Comparison of ENCODE assay signal across 35 cellular contexts in genomic region chr3:3403700-3404099, GRCh38.
A peak's percentile ranks its signal among the peaks of the same experiment; 100 is the strongest.
DNase-seq lines count a peak whose midpoint lies in the region; FAIRE-seq and TF ChIP-seq lines count a peak whose summit lies in the region.
"Had no signal": no experiment of that assay in that cellular context is flagged by ENCODE, and none has a peak within 500 bp of the region (broad histone marks: within the 10 kb centered on the region; RNA-seq: fewer than 3 reads in every experiment).

No MANE protein-coding gene starts in this region.

- FAIRE-seq in H1 (lab: Jason Lieb, UNC) (no peak), H54 (lab: Jason Lieb, UNC) (no peak)
- FAIRE-seq: A204.1, A549, D721Med had no signal

- no peaks in the 10 kb centered on the region for H3K36me3 ChIP-seq in H1 (ENCODE audit: control insufficient read depth in 2 of 4, insufficient read depth in 4 of 4, low read length in 3 of 4)
- H3K36me3 ChIP-seq in neural cell (ENCODE audit: insufficient read depth, low read length), result no peaks in the 10 kb centered on the region
- H3K36me3 ChIP-seq: BE2C; BLaER1; BLaER1 treated with 17β-estradiol and CSF1 and Interleukin-3, amounts not matched to agents 10 nM and 100 nM had no signal

- POLR2A ChIA-PET in H1 (lab: Charles Lee; ENCODE audit: partially characterized antibody), result no interaction called here

- CTCF ChIA-PET in H1 (lab: Charles Lee; ENCODE audit: partially characterized antibody), result no interaction called here

- H4K91ac ChIP-seq in H1 (replicated peaks; ENCODE audit: insufficient read length, low read length), result no peak overlapping the region

- peaks cover 72% of the 10 kb centered on the region for H3K9me3 Mint-ChIP-seq in nephron progenitor cell
- H3K9me3 Mint-ChIP-seq in activated CD4-positive, alpha-beta T cell treated with anti-CD3 and anti-CD28 coated beads, Interleukin-2, amount 10 ng/mL, durations not matched to agents 24 days and 14 days, result peaks cover 5% of the 10 kb centered on the region

- H3K79me1 ChIP-seq in H1 (ENCODE audit: low read depth, low read length), result no peaks in the 10 kb centered on the region

- peaks cover 34% of the 10 kb centered on the region for H3K36me3 Mint-ChIP-seq in nephron progenitor cell (ENCODE audit: low read depth)
- no peaks in the 10 kb centered on the region for H3K36me3 Mint-ChIP-seq in activated CD4-positive, alpha-beta T cell treated with anti-CD3 and anti-CD28 coated beads, Interleukin-2, amount 10 ng/mL, durations not matched to agents 24 days and 14 days (ENCODE audit: low read depth)
- H3K36me3 Mint-ChIP-seq: CD14-positive monocyte had no signal

- TF ChIP-seq CTCF in H1 (IDR thresholded peaks at IDR 0.05; ENCODE audit: control extremely low read depth in 1 of 3, insufficient read depth in 1 of 3, low read depth in 1 of 3, low read length in 3 of 3) (no peak), nephron progenitor cell (IDR thresholded peaks at IDR 0.05) (no peak), neural cell (IDR thresholded peaks at IDR 0.05; ENCODE audit: poor library complexity, severe bottlenecking) (peak; percentile 31)

- 93% methylated on average over 4 of the region's 4 CpGs; no CpG with 5 or more reads in 1 of the 2 experiments for WGBS in H1 (ENCODE audit: extremely low coverage in 1 of 2, insufficient coverage in 1 of 2, insufficient read length in 1 of 2, insufficient replicate concordance in 2 of 2, low coverage in 1 of 2, low lambda C conversion rate in 2 of 2, missing lambda C conversion rate in 1 of 2), 2 experiments

- no peaks in the 10 kb centered on the region for H3F3A ChIP-seq in neural cell (ENCODE audit: insufficient read depth, low read length, poor library complexity, severe bottlenecking)

- TF ChIP-seq EP300 in H1 (IDR thresholded peaks at IDR 0.05; ENCODE audit: borderline replicate concordance in 1 of 2, low read depth in 2 of 2, low read length in 2 of 2) (no peak), neural cell (conservative IDR thresholded peaks at IDR 0.05; ENCODE audit: poor library complexity, severe bottlenecking) (peak; percentile 69)

- H2BK20ac ChIP-seq in H1 (ENCODE audit: low read length), result no peak overlapping the region

- H2BK15ac ChIP-seq in H1 (ENCODE audit: low read length), result no peak overlapping the region

- peak in 1 of 2 experiments; percentile 32; a peak in 2 of 4 replicates for TF ChIP-seq RAD21 in H1 (IDR thresholded peaks at IDR 0.05 in 1 of 2, conservative IDR thresholded peaks at IDR 0.05 in 1 of 2; ENCODE audit: low read depth in 2 of 2, low read length in 2 of 2)
- TF ChIP-seq RAD21 in neural cell (conservative IDR thresholded peaks at IDR 0.05), result peak; percentile 35

- H3K4me3 Mint-ChIP-seq in nephron progenitor cell, result no peak overlapping the region
- no peak overlapping the region for H3K4me3 Mint-ChIP-seq in activated CD4-positive, alpha-beta T cell treated with anti-CD3 and anti-CD28 coated beads, Interleukin-2, amount 10 ng/mL, durations not matched to agents 24 days and 14 days
- H3K4me3 Mint-ChIP-seq: B cell; CD14-positive monocyte; CD4-positive, alpha-beta memory T cell; CD4-positive, alpha-beta T cell; CD4-positive, CD25-positive, alpha-beta regulatory T cell; CD8-positive, alpha-beta memory T cell; CD8-positive, alpha-beta T cell had no signal

- no peak overlapping the region for H3K23ac ChIP-seq in H1 (ENCODE audit: insufficient read length)

- intact Hi-C loops in activated CD4-positive, alpha-beta T cell treated with anti-CD3 and anti-CD28 coated beads, Interleukin-2, amount 10 ng/mL, durations not matched to agents 24 days and 14 days (cut with micrococcal nuclease), result no loop called here

- H3K4me1 Mint-ChIP-seq in nephron progenitor cell, result peaks cover 36% of the 10 kb centered on the region
- H3K4me1 Mint-ChIP-seq in activated CD4-positive, alpha-beta T cell treated with anti-CD3 and anti-CD28 coated beads, Interleukin-2, amount 10 ng/mL, durations not matched to agents 24 days and 14 days, result no peaks in the 10 kb centered on the region
- H3K4me1 Mint-ChIP-seq: B cell; CD14-positive monocyte; CD4-positive, alpha-beta memory T cell; CD4-positive, CD25-positive, alpha-beta regulatory T cell; CD8-positive, alpha-beta memory T cell had no signal

- no peak overlapping the region for H3K4me2 ChIP-seq in H1 (ENCODE audit: insufficient read depth in 1 of 2, low read depth in 2 of 2, low read length in 2 of 2)
- no peak overlapping the region for H3K4me2 ChIP-seq in neural cell (ENCODE audit: low read length)
- H3K4me2 ChIP-seq: A549; BLaER1; BLaER1 treated with 17β-estradiol and CSF1 and Interleukin-3, amounts not matched to agents 10 nM and 100 nM had no signal

- H2BK5ac ChIP-seq in H1 (ENCODE audit: low read depth, low read length), result no peak overlapping the region

- H2BK12ac ChIP-seq in H1 (ENCODE audit: low read depth, low read length), result peak overlapping the region; percentile 75

- H4K8ac ChIP-seq in H1 (ENCODE audit: extremely low read depth, insufficient read depth, low read length), result no peak overlapping the region

- H3K23me2 ChIP-seq in H1 (ENCODE audit: low read depth, low read length), result no peaks in the 10 kb centered on the region

- H2BK120ac ChIP-seq in H1 (replicated peaks; ENCODE audit: low read depth, low read length), result peak overlapping the region; percentile 53

- peak overlapping the region; percentile 78 for H3K4ac ChIP-seq in H1 (replicated peaks; ENCODE audit: insufficient read length, low read depth, low read length)

- H2AFZ ChIP-seq in H1 (ENCODE audit: low read length) (peak overlapping the region; percentile 80; the same call in 1 of the 2 replicates), neural cell (ENCODE audit: low read depth, low read length) (no peak overlapping the region)

- H3K27ac Mint-ChIP-seq in nephron progenitor cell, result peak overlapping the region; percentile 64
- H3K27ac Mint-ChIP-seq in activated CD4-positive, alpha-beta T cell treated with anti-CD3 and anti-CD28 coated beads, Interleukin-2, amount 10 ng/mL, durations not matched to agents 24 days and 14 days, result no peak overlapping the region
- H3K27ac Mint-ChIP-seq: B cell; CD14-positive monocyte; CD4-positive, alpha-beta memory T cell; CD4-positive, alpha-beta T cell; CD4-positive, CD25-positive, alpha-beta regulatory T cell; CD8-positive, alpha-beta memory T cell; CD8-positive, alpha-beta T cell had no signal

- H3K9me3 ChIP-seq in H1 (ENCODE audit: insufficient read depth in 2 of 2, low read depth in 1 of 2, low read length in 1 of 2) (peaks cover 11% of the 10 kb centered on the region in 2 experiments; a peak in 3 of 4 replicates), neural cell (ENCODE audit: low read length) (no peaks in the 10 kb centered on the region)
- H3K9me3 ChIP-seq: A549, BE2C had no signal

- H4K20me1 ChIP-seq in H1 (replicated peaks in 1 of 2; ENCODE audit: control insufficient read depth in 1 of 2, insufficient read depth in 2 of 2, low read length in 2 of 2) (no peaks in the 10 kb centered on the region), neural cell (ENCODE audit: insufficient read depth) (no peaks in the 10 kb centered on the region)
- H4K20me1 ChIP-seq: BLaER1; BLaER1 treated with 17β-estradiol and CSF1 and Interleukin-3, amounts not matched to agents 10 nM and 100 nM had no signal

- H3K4me3 ChIP-seq in H1 (ENCODE audit: extremely low read depth in 1 of 4, insufficient read depth in 2 of 4, low read depth in 3 of 4, low read length in 4 of 4) (no peak overlapping the region), neural cell (ENCODE audit: low read length) (no peak overlapping the region)
- H3K4me3 ChIP-seq: A549; BLaER1; BLaER1 treated with 17β-estradiol and CSF1 and Interleukin-3, amounts not matched to agents 10 nM and 100 nM had no signal

- H3K27me3 Mint-ChIP-seq in nephron progenitor cell (ENCODE audit: low read depth, poor library complexity), result no peaks in the 10 kb centered on the region
- no peaks in the 10 kb centered on the region for H3K27me3 Mint-ChIP-seq in activated CD4-positive, alpha-beta T cell treated with anti-CD3 and anti-CD28 coated beads, Interleukin-2, amount 10 ng/mL, durations not matched to agents 24 days and 14 days
- H3K27me3 Mint-ChIP-seq: B cell; CD4-positive, CD25-positive, alpha-beta regulatory T cell had no signal

- no peak overlapping the region for H2AK5ac ChIP-seq in H1 (ENCODE audit: low read depth, low read length)

- no peak for DNase-seq in H1 (ENCODE audit: low read depth in 1 of 2, low spot score in 2 of 2)
- no peak for DNase-seq in nephron progenitor cell
- no peak for DNase-seq in activated CD4-positive, alpha-beta T cell treated with anti-CD3 and anti-CD28 coated beads, Interleukin-2, amount 10 ng/mL, durations not matched to agents 24 days and 14 days
- no peak for DNase-seq in activated T-cell treated with anti-CD3 and anti-CD28 coated beads, Interleukin-2, amount 50 U/mL, for 1 hour
- DNase-seq in H54 (ENCODE audit: insufficient read length, low spot score), result no peak
- DNase-seq: 8988T; ACHN; AML-193; BE2C; C1 segment of cervical spinal cord; Caco-2; Calu3; CD4-positive, alpha-beta memory T cell; CD4-positive, alpha-beta T cell; CD4-positive, CD25-positive, alpha-beta regulatory T cell; CD8-positive, alpha-beta memory T cell; CD8-positive, alpha-beta T cell; COR-L47; DMS 273 treated with DMSO at 0.1 percent for 48 hours; DMS153; DMS53; DMS79; DMS79 treated with DMSO at 0.1 percent for 48 hours; DND-41; EL had no signal

- H3K56ac ChIP-seq in H1 (replicated peaks; ENCODE audit: insufficient read length, low read depth, low read length), result no peak overlapping the region

- peaks cover 0 to 3% (median 0%) of the 10 kb centered on the region in 4 experiments; a peak in 2 of 7 replicates for H3K4me1 ChIP-seq in H1 (replicated peaks in 1 of 4; ENCODE audit: control insufficient read depth in 3 of 4, insufficient read depth in 4 of 4, low read length in 3 of 4)
- H3K4me1 ChIP-seq: A549, BE2C, BLaER1, Caco-2 had no signal

- H3K27ac ChIP-seq in H1 (ENCODE audit: low read depth, low read length), result no peak overlapping the region
- no peak overlapping the region for H3K27ac ChIP-seq in neural cell (ENCODE audit: low read length)
- H3K27ac ChIP-seq: 22Rv1; A549; BLaER1; BLaER1 treated with 17β-estradiol and CSF1 and Interleukin-3, amounts not matched to agents 10 nM and 100 nM; C4-2B had no signal

- no peak overlapping the region for H3K14ac ChIP-seq in H1 (ENCODE audit: insufficient read length)

- no peaks in the 10 kb centered on the region for H3K9me2 ChIP-seq in neural cell (ENCODE audit: insufficient read depth, low read length)

- H3K79me2 ChIP-seq in H1 (ENCODE audit: control insufficient read depth in 1 of 2, insufficient read depth in 2 of 2, low read length in 2 of 2) (no peaks in the 10 kb centered on the region), neural cell (replicated peaks; ENCODE audit: insufficient read depth, low read length) (no peaks in the 10 kb centered on the region)

- no peak for TF ChIP-seq POLR2A in H1 (IDR thresholded peaks at IDR 0.05; ENCODE audit: control extremely low read depth in 1 of 2, low read depth in 2 of 2, low read length in 2 of 2)
- no peak for TF ChIP-seq POLR2A in H54 (IDR thresholded peaks at IDR 0.05; ENCODE audit: low read depth, low read length)

- H3K9ac ChIP-seq in H1 (replicated peaks in 1 of 4; ENCODE audit: extremely low read depth in 1 of 4, low read depth in 3 of 4, low read length in 3 of 4) (no peak overlapping the region), neural cell (ENCODE audit: low read length) (no peak overlapping the region)
- H3K9ac ChIP-seq: BLaER1; BLaER1 treated with 17β-estradiol and CSF1 and Interleukin-3, amounts not matched to agents 10 nM and 100 nM had no signal

- peak overlapping the region; percentile 19; the same call in 1 of the 2 replicates for H3K18ac ChIP-seq in H1 (ENCODE audit: extremely low read depth, low read length)

- H4K5ac ChIP-seq in H1 (ENCODE audit: insufficient read length, low read depth, low read length), result no peak overlapping the region

- H3K27me3 ChIP-seq in H1 (replicated peaks in 1 of 4; ENCODE audit: control insufficient read depth in 3 of 4, extremely low read depth in 1 of 4, insufficient read depth in 3 of 4, low read length in 3 of 4), result no peaks in the 10 kb centered on the region
- H3K27me3 ChIP-seq in neural cell (ENCODE audit: insufficient read depth, low read depth, low read length), result no peaks in the 10 kb centered on the region
- H3K27me3 ChIP-seq: BE2C; BLaER1; BLaER1 treated with 17β-estradiol and CSF1 and Interleukin-3, amounts not matched to agents 10 nM and 100 nM had no signal
